8 cellular contexts compared by ENCODE assay signal in genomic region chr10:101840102-101840684, GRCh38. TPM values are rescaled to one million over a fixed set of nuclear protein-coding genes. Genes with fewer than 3 reads are reported as not detected.
A peak's percentile ranks its signal among the peaks of the same experiment; 100 is the strongest.
DNase-seq lines count a peak whose midpoint lies in the region; ATAC-seq and TF ChIP-seq lines count a peak whose summit lies in the region.

No MANE protein-coding gene starts in this region.

- H4K20me1 ChIP-seq in DND-41 (ENCODE audit: insufficient read depth, low read length): peaks cover 25% of the 10 kb centered on the region
- no peaks in the 10 kb centered on the region for H4K20me1 ChIP-seq in Loucy (ENCODE audit: insufficient read depth, low read length, poor library complexity, severe bottlenecking)

- no peak overlapping the region for H3K9ac ChIP-seq in DND-41 (ENCODE audit: low read depth, low read length)
- H3K9ac ChIP-seq in Loucy (ENCODE audit: low read depth, low read length, poor library complexity, severe bottlenecking): no peak overlapping the region

- TF ChIP-seq POLR2A in breast epithelium (IDR thresholded peaks at IDR 0.05): no peak

- H3K9me3 Mint-ChIP-seq in mesothelial cell of epicardium: no peaks in the 10 kb centered on the region

- peaks cover 19% of the 10 kb centered on the region for H3K4me1 Mint-ChIP-seq in mesothelial cell of epicardium

- TF ChIP-seq CTCF in DND-41 (IDR thresholded peaks at IDR 0.05; ENCODE audit: borderline replicate concordance, extremely low read depth, low read length, poor library complexity, severe bottlenecking) (no peak), Loucy (conservative IDR thresholded peaks at IDR 0.05; ENCODE audit: low read length) (no peak), breast epithelium (IDR thresholded peaks at IDR 0.05) (no peak), mesothelial cell of epicardium (IDR thresholded peaks at IDR 0.05; ENCODE audit: unreplicated experiment) (no peak), mucosa of descending colon (IDR thresholded peaks at IDR 0.05) (no peak), omental fat pad (IDR thresholded peaks at IDR 0.05) (no peak)

- no peaks in the 10 kb centered on the region for H3K79me2 ChIP-seq in DND-41 (ENCODE audit: insufficient read depth, low read length)
- no peaks in the 10 kb centered on the region for H3K79me2 ChIP-seq in Loucy (ENCODE audit: insufficient read depth, low read length)

- H3K4me3 ChIP-seq in DND-41 (ENCODE audit: low read depth in 1 of 2, low read length in 2 of 2): peak overlapping the region in 1 of 2 experiments; percentile 48; a peak in 1 of 4 replicates
- no peak overlapping the region for H3K4me3 ChIP-seq in Loucy (ENCODE audit: low read length, poor library complexity, severe bottlenecking)
- H3K4me3 ChIP-seq in breast epithelium: peak overlapping the region; percentile 20 to 60 (median 36)
- H3K4me3 ChIP-seq in mucosa of descending colon: no peak overlapping the region

- no peak overlapping the region for H3K27ac Mint-ChIP-seq in mesothelial cell of epicardium

- H3K4me1 ChIP-seq in DND-41 (ENCODE audit: insufficient read depth, low read length): peaks cover 39% of the 10 kb centered on the region
- H3K4me1 ChIP-seq in Loucy (ENCODE audit: insufficient read depth, low read length, poor library complexity, severe bottlenecking): peaks cover 5% of the 10 kb centered on the region
- H3K4me1 ChIP-seq in breast epithelium: peaks cover 0 to 14% of the 10 kb centered on the region in 2 donors
- H3K4me1 ChIP-seq in mucosa of descending colon (ENCODE audit: low read depth): peaks cover 12% of the 10 kb centered on the region

- H3K36me3 ChIP-seq in DND-41 (ENCODE audit: insufficient read depth, low read length) (no peaks in the 10 kb centered on the region), Loucy (ENCODE audit: insufficient read depth, low read length) (no peaks in the 10 kb centered on the region), breast epithelium (no peaks in the 10 kb centered on the region), mucosa of descending colon (ENCODE audit: low read depth) (no peaks in the 10 kb centered on the region)

- ATAC-seq in DND-41 (ENCODE audit: insufficient read depth, low read depth) (no peak), mucosa of descending colon (no peak), omental fat pad (ENCODE audit: low FRiP score) (no peak)

- no peak overlapping the region for H3K27ac ChIP-seq in DND-41 (ENCODE audit: low read length)
- H3K27ac ChIP-seq in breast epithelium: no peak overlapping the region

- peak overlapping the region; percentile 64 for H3K4me2 ChIP-seq in DND-41 (ENCODE audit: insufficient read depth, low read length)
- H3K4me2 ChIP-seq in Loucy (ENCODE audit: low read depth, low read length, poor library complexity, severe bottlenecking): peak overlapping the region; percentile 56

- peaks cover 53% of the 10 kb centered on the region for H3K27me3 Mint-ChIP-seq in mesothelial cell of epicardium (ENCODE audit: low read depth)

- DNase-seq in DND-41 (peak; percentile 27), breast epithelium (ENCODE audit: low spot score in 2 of 2) (no peak), mesothelial cell of epicardium (ENCODE audit: low spot score in 2 of 2, unreplicated experiment in 2 of 2) (no peak), mucosa of descending colon (no peak), COR-L47 (lab: John Stamatoyannopoulos, UW) (no peak), omental fat pad (ENCODE audit: low spot score) (no peak), NCI-H1092 treated with DMSO at 0.1 percent for 48 hours (lab: John Stamatoyannopoulos, UW) (no peak)

- no peaks in the 10 kb centered on the region for H3K9me2 ChIP-seq in Loucy (replicated peaks; ENCODE audit: low read depth, low read length)

- H3K36me3 Mint-ChIP-seq in mesothelial cell of epicardium: no peaks in the 10 kb centered on the region

- no peaks in the 10 kb centered on the region for H3K9me3 ChIP-seq in DND-41 (ENCODE audit: insufficient read depth, low read length, severe bottlenecking)
- H3K9me3 ChIP-seq in Loucy (ENCODE audit: insufficient read depth, low read depth, low read length): no peaks in the 10 kb centered on the region
- H3K9me3 ChIP-seq in breast epithelium: no peaks in the 10 kb centered on the region
- no peaks in the 10 kb centered on the region for H3K9me3 ChIP-seq in mucosa of descending colon

- H2AFZ ChIP-seq in DND-41 (ENCODE audit: low read depth, low read length) (no peak overlapping the region), Loucy (ENCODE audit: low read length) (no peak overlapping the region)

- intact Hi-C loops in breast epithelium (cut with DNase I; ENCODE audit: low total_unique reads) (no loop called here), mucosa of descending colon (cut with DNase I, micrococcal nuclease) (loop anchor here in 1 of 2 donors (10.0 kb wide), 1 partner anchor 165 kb away; no protein-coding TSS in a partner anchor)

- H3K4me3 Mint-ChIP-seq in mesothelial cell of epicardium: peak overlapping the region; percentile 65

- H3K27me3 ChIP-seq in DND-41 (ENCODE audit: insufficient read depth, low read length, poor library complexity): no peaks in the 10 kb centered on the region
- no peaks in the 10 kb centered on the region for H3K27me3 ChIP-seq in Loucy (ENCODE audit: insufficient read depth, low read length, poor library complexity, severe bottlenecking)
- H3K27me3 ChIP-seq in breast epithelium: no peaks in the 10 kb centered on the region

- H3F3A ChIP-seq in Loucy (ENCODE audit: low read depth): no peaks in the 10 kb centered on the region

RNA-seq across cellular contexts. Expression of gene KCNIP2, which starts 3.4 kb away (rescaled TPM):
- 10 to 100 TPM; 11.9 to 90.4 (median 20.6) TPM for total RNA-seq in breast epithelium
- total RNA-seq in mesothelial cell of epicardium: 6.5 to 6.9 TPM (median 6.8 TPM) in 3 replicates
- total RNA-seq in mucosa of descending colon: 1 to 10 TPM; 3.7 to 5.9 (median 4.2) TPM
- total RNA-seq in omental fat pad: 100 to 1,000 TPM in 1 of 4 donors, 10 to 100 TPM in 3; 60.4 to 252 (median 80.3) TPM

RNA-seq across cellular contexts. Expression of gene OGA, which starts 21.9 kb away (rescaled TPM):
- total RNA-seq in breast epithelium (100 to 1,000 TPM; 169 to 200 (median 181) TPM), mesothelial cell of epicardium (162 to 168 TPM (median 165 TPM) in 3 replicates), mucosa of descending colon (100 to 1,000 TPM in 2 of 3 donors, 10 to 100 TPM in 1; 80.8 to 112 (median 110) TPM), omental fat pad (100 to 1,000 TPM in 2 of 4 donors, 10 to 100 TPM in 2; 70.0 to 214 (median 127) TPM)

RNA-seq across cellular contexts. Expression of gene NPM3, which starts 56.9 kb away (rescaled TPM):
- total RNA-seq in breast epithelium (10 to 100 TPM; 37.3 to 61.0 (median 43.9) TPM), mesothelial cell of epicardium (42.4 to 45.6 TPM (median 45.2 TPM) in 3 replicates), mucosa of descending colon (10 to 100 TPM; 14.4 to 27.4 (median 15.3) TPM), omental fat pad (10 to 100 TPM; 25.0 to 31.1 (median 27.7) TPM)

Comparison
In these comparisons a context has a peak if more than half of its experiments do, and no peak if none do; other contexts are left out.
1. H3K4me3 ChIP-seq: peak in breast epithelium (3 of 3); none in Loucy (single experiment) and mucosa of descending colon (single experiment).